ENCODE assay signal across 15 cellular contexts in the genomic region with DNA sequence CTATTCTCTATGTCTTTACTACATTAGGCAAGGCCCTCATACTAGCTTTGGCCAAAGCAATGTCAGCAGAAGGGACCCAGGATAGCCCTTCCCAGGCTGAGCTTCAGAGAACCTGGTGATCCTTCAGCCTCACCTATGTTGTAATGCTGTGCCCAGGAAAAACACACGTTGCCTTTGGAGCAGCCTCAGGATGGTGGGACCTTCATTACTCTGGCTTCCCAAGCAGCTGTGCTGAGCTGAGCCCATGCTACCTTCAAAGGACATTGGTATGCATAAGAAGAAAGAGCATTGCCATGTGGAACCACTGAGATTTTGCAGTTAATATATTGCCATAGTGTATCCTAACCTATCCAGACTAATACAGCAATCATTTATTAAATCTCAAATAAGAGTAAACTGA.
A peak's percentile ranks its signal among the peaks of the same experiment; 100 is the strongest.
DNase-seq lines count a peak whose midpoint lies in the region; ATAC-seq and TF ChIP-seq lines count a peak whose summit lies in the region.
"Had no signal": no experiment of that assay in that cellular context is flagged by ENCODE, and none has a peak within 500 bp of the region (broad histone marks: within the 10 kb centered on the region; RNA-seq: fewer than 3 reads in every experiment).

No MANE protein-coding gene starts in this region.

- H3K4me1 Mint-ChIP-seq in GM23338 (peaks cover 7% of the 10 kb centered on the region; the same call in 2 of the 3 replicates), WTC11 (peaks cover 8% of the 10 kb centered on the region), neural progenitor cell (peaks cover 2% of the 10 kb centered on the region)
- peaks cover under 1% of the 10 kb centered on the region for H3K4me1 Mint-ChIP-seq in activated T-helper 17 cell treated with anti-CD3 and anti-CD28 coated beads, Interleukin-2, amount 50 U/mL, for 72 hours

- H3K27ac ChIP-seq in GM23338 (ENCODE audit: low read depth) = no peak overlapping the region
- no peak overlapping the region for H3K27ac ChIP-seq in neural progenitor cell
- no peak overlapping the region for H3K27ac ChIP-seq in transverse colon

- no peak overlapping the region for H3K4me3 ChIP-seq in GM23338
- no peak overlapping the region for H3K4me3 ChIP-seq in neural progenitor cell
- H3K4me3 ChIP-seq in transverse colon = no peak overlapping the region

- H4K20me1 ChIP-seq in GM23338 (replicated peaks; ENCODE audit: insufficient read depth) (no peaks in the 10 kb centered on the region), neural progenitor cell (ENCODE audit: low read depth) (no peaks in the 10 kb centered on the region)

- H2AFZ ChIP-seq in GM23338 (peak overlapping the region; percentile 77; the same call in 1 of the 2 replicates), neural progenitor cell (replicated peaks) (peak overlapping the region; percentile 71)

- POLR2A ChIA-PET in WTC11 (lab: Charles Lee) = no interaction called here

- peaks cover 2% of the 10 kb centered on the region for H3K27me3 Mint-ChIP-seq in GM23338 (ENCODE audit: insufficient read depth, low read depth, poor library complexity)
- no peaks in the 10 kb centered on the region for H3K27me3 Mint-ChIP-seq in WTC11 (ENCODE audit: low read depth)
- peaks cover 5% of the 10 kb centered on the region for H3K27me3 Mint-ChIP-seq in neural progenitor cell (ENCODE audit: insufficient read depth, low read depth)
- peaks cover 3% of the 10 kb centered on the region for H3K27me3 Mint-ChIP-seq in activated T-helper 17 cell treated with anti-CD3 and anti-CD28 coated beads, Interleukin-2, amount 50 U/mL, for 72 hours
- H3K27me3 Mint-ChIP-seq: CD4-positive, alpha-beta memory T cell had no signal

- TF ChIP-seq EP300 in transverse colon (IDR thresholded peaks at IDR 0.05; ENCODE audit: low read depth) = no peak

- peak; percentile 54 for ATAC-seq in GM23338
- peak; percentile 52 for ATAC-seq in WTC11
- no peak for ATAC-seq in activated T-helper 17 cell treated with anti-CD3 and anti-CD28 coated beads, Interleukin-2, amount 50 U/mL, for 72 hours (replicated peaks)

- intact Hi-C loops in transverse colon (cut with DNase I; ENCODE audit: low total_unique reads) = no loop called here

- no peak overlapping the region for H3K9ac ChIP-seq in neural progenitor cell

- H3K36me3 Mint-ChIP-seq in GM23338 (ENCODE audit: low read depth) (no peaks in the 10 kb centered on the region; the same call in 2 of the 3 replicates), WTC11 (no peaks in the 10 kb centered on the region), neural progenitor cell (no peaks in the 10 kb centered on the region)
- no peaks in the 10 kb centered on the region for H3K36me3 Mint-ChIP-seq in activated T-helper 17 cell treated with anti-CD3 and anti-CD28 coated beads, Interleukin-2, amount 50 U/mL, for 72 hours (ENCODE audit: low read depth)
- H3K36me3 Mint-ChIP-seq: CD4-positive, alpha-beta memory T cell had no signal

- H3F3A ChIP-seq in GM23338 (replicated peaks; ENCODE audit: low read depth) (no peaks in the 10 kb centered on the region), neural progenitor cell (ENCODE audit: low read depth) (no peaks in the 10 kb centered on the region)

- TF ChIP-seq CTCF in GM23338 (conservative IDR thresholded peaks at IDR 0.05; ENCODE audit: low read depth in 2 of 2) (no peak), WTC11 (IDR thresholded peaks at IDR 0.05) (no peak), neural progenitor cell (IDR thresholded peaks at IDR 0.05) (no peak), transverse colon (IDR thresholded peaks at IDR 0.05) (no peak)

- no peak for TF ChIP-seq POLR2A in transverse colon (IDR thresholded peaks at IDR 0.05)

- H3K27me3 ChIP-seq in GM23338 (ENCODE audit: insufficient read depth) (no peaks in the 10 kb centered on the region), neural progenitor cell (no peaks in the 10 kb centered on the region), transverse colon (no peaks in the 10 kb centered on the region)

- H3K4me2 ChIP-seq in GM23338 (no peak overlapping the region), neural progenitor cell (no peak overlapping the region)

- H3K4me1 ChIP-seq in GM23338 (ENCODE audit: insufficient read depth) (no peaks in the 10 kb centered on the region), neural progenitor cell (no peaks in the 10 kb centered on the region), transverse colon (no peaks in the 10 kb centered on the region)

- H3K9me3 ChIP-seq in neural progenitor cell (ENCODE audit: low read depth) = no peaks in the 10 kb centered on the region
- H3K9me3 ChIP-seq in transverse colon = no peaks in the 10 kb centered on the region

- WGBS in transverse colon (ENCODE audit: low coverage in 1 of 2), 2 donors = 89% methylated on average over 1 of the region's 1 CpG; no CpG with 5 or more reads in 1 of the 2 donors

- H3K79me2 ChIP-seq in GM23338 (replicated peaks; ENCODE audit: insufficient read depth) (no peaks in the 10 kb centered on the region), neural progenitor cell (ENCODE audit: low read depth) (no peaks in the 10 kb centered on the region)

- H3K36me3 ChIP-seq in GM23338 (ENCODE audit: insufficient read depth) = no peaks in the 10 kb centered on the region
- H3K36me3 ChIP-seq in neural progenitor cell = no peaks in the 10 kb centered on the region
- no peaks in the 10 kb centered on the region for H3K36me3 ChIP-seq in transverse colon

- H3K9me2 ChIP-seq in GM23338 (ENCODE audit: insufficient read depth) = peaks cover 7% of the 10 kb centered on the region; the same call in 1 of the 2 replicates

- in situ Hi-C loops in transverse colon (cut with MboI; ENCODE audit: low pct_ligation_motif_present in 1 of 4, low pct_unique_long_range_greater_than_20kb in 1 of 4, low sequenced_read_pairs in 3 of 4) = no loop called here

- H3K27ac Mint-ChIP-seq in GM23338 = no peak overlapping the region
- H3K27ac Mint-ChIP-seq in WTC11 = no peak overlapping the region
- no peak overlapping the region for H3K27ac Mint-ChIP-seq in neural progenitor cell
- H3K27ac Mint-ChIP-seq in activated T-helper 17 cell treated with anti-CD3 and anti-CD28 coated beads, Interleukin-2, amount 50 U/mL, for 72 hours = no peak overlapping the region
- H3K27ac Mint-ChIP-seq: CD4-positive, alpha-beta memory T cell had no signal

- H3K4me3 Mint-ChIP-seq in GM23338 = no peak overlapping the region
- H3K4me3 Mint-ChIP-seq in WTC11 = no peak overlapping the region
- no peak overlapping the region for H3K4me3 Mint-ChIP-seq in neural progenitor cell
- H3K4me3 Mint-ChIP-seq in activated T-helper 17 cell treated with anti-CD3 and anti-CD28 coated beads, Interleukin-2, amount 50 U/mL, for 72 hours = no peak overlapping the region
- H3K4me3 Mint-ChIP-seq: CD4-positive, alpha-beta memory T cell had no signal

- CTCF ChIA-PET in WTC11 (lab: Charles Lee) = no interaction called here

- DNase-seq in GM23338 (ENCODE audit: low spot score) (no peak), WTC11 (ENCODE audit: low spot score) (no peak), neural progenitor cell (ENCODE audit: low spot score) (no peak), transverse colon (no peak)
- no peak for DNase-seq in stimulated activated CD4-positive, alpha-beta T cell treated with anti-CD3 and anti-CD28 coated beads, Interleukin-4, amount 100 ng/mL, for 1 hour
- DNase-seq: C1 segment of cervical spinal cord; Calu3; CD4-positive, alpha-beta memory T cell; COR-L47; DMS53; DND-41; GOT3; H7; HCEC 1CT had no signal

- H3K9me3 Mint-ChIP-seq in GM23338 (peaks cover 7% of the 10 kb centered on the region; the same call in 1 of the 3 replicates), WTC11 (peaks cover 10% of the 10 kb centered on the region), neural progenitor cell (peaks cover 7% of the 10 kb centered on the region)
- H3K9me3 Mint-ChIP-seq in activated T-helper 17 cell treated with anti-CD3 and anti-CD28 coated beads, Interleukin-2, amount 50 U/mL, for 72 hours = peaks cover 4% of the 10 kb centered on the region

TF ChIP-seq in WTC11, 78 proteins besides CTCF, POLR2A, EP300 and RAD21 (continues in another document):
- TF ChIP-seq RELA (CRISPR knock-in tag; IDR thresholded peaks at IDR 0.05; ENCODE audit: borderline replicate concordance) (no peak), KAT7 (CRISPR knock-in tag; IDR thresholded peaks at IDR 0.05; ENCODE audit: borderline replicate concordance) (no peak), FOXP1 (CRISPR knock-in tag; IDR thresholded peaks at IDR 0.05; ENCODE audit: borderline replicate concordance) (no peak), CBFB (CRISPR knock-in tag; IDR thresholded peaks at IDR 0.05; ENCODE audit: low read depth) (no peak), ZNF121 (CRISPR knock-in tag; IDR thresholded peaks at IDR 0.05) (no peak), NR3C1 (CRISPR knock-in tag; conservative IDR thresholded peaks at IDR 0.05; ENCODE audit: low read depth) (no peak)
- TF ChIP-seq, protein P1, sequence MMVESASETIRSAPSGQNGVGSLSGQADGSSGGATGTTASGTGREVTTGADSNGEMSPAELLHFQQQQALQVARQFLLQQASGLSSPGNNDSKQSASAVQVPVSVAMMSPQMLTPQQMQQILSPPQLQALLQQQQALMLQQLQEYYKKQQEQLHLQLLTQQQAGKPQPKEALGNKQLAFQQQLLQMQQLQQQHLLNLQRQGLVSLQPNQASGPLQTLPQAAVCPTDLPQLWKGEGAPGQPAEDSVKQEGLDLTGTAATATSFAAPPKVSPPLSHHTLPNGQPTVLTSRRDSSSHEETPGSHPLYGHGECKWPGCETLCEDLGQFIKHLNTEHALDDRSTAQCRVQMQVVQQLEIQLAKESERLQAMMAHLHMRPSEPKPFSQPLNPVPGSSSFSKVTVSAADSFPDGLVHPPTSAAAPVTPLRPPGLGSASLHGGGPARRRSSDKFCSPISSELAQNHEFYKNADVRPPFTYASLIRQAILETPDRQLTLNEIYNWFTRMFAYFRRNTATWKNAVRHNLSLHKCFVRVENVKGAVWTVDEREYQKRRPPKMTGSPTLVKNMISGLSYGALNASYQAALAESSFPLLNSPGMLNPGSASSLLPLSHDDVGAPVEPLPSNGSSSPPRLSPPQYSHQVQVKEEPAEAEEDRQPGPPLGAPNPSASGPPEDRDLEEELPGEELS (CRISPR knock-in tag; IDR thresholded peaks at IDR 0.05) = no peak
